Comparison of ENCODE assay signal across 30 cellular contexts in the genomic region with DNA sequence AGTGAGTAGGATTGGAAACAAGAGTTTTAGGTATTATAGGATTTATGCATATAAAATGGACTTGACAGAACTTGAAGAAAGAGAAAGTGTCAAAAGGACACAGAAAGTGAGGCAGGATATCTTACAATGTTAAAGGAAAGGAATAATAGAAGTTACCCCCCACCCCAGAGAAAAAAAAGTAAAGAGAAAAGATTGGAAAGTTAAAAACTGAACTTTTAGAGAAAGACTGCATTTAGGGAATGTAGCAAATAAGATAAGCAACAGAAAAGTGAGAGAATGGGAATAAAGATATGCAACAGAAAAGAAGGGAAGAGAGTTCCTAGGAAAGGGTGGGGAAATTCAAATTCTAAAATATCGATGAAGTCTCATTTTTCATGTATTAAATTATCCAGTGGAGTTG.
"Had no signal": no experiment of that assay in that cellular context is flagged by ENCODE, and none has a peak within 500 bp of the region (broad histone marks: within the 10 kb centered on the region; RNA-seq: fewer than 3 reads in every experiment).

No MANE protein-coding gene starts in this region.

- H3K9me3 ChIP-seq: esophagus muscularis mucosa, pancreas, prostate gland, thoracic aorta, uterus had no signal

- H3K4me3 Mint-ChIP-seq: activated naive CD8-positive, alpha-beta T cell treated with anti-CD3 and anti-CD28 coated beads, Interleukin-2, amount 10 ng/mL, durations not matched to agents 7 days and 5 days; activated T-cell treated with anti-CD3 and anti-CD28 coated beads, Interleukin-2, amount 50 U/mL, for 24 hours; central memory CD8-positive, alpha-beta T cell; dendritic cell treated with granulocyte-macrophage colony-stimulating factor and Interleukin-4, amounts not matched to agents 40 ng/mL and 50 ng/mL, for 4 days; memory B cell; naive thymus-derived CD4-positive, alpha-beta T cell; neural crest cell; stimulated activated effector memory CD8-positive, alpha-beta T cell treated with anti-CD3 and anti-CD28 coated beads, Interleukin-12 subunit alpha, Interleukin-12 subunit beta, amount 100 ng/mL, for 72 hours had no signal

- H3K27ac Mint-ChIP-seq: activated naive CD8-positive, alpha-beta T cell treated with anti-CD3 and anti-CD28 coated beads, Interleukin-2, amount 10 ng/mL, durations not matched to agents 7 days and 5 days; activated T-cell treated with anti-CD3 and anti-CD28 coated beads, Interleukin-2, amount 50 U/mL, for 24 hours; dendritic cell treated with granulocyte-macrophage colony-stimulating factor and Interleukin-4, amounts not matched to agents 40 ng/mL and 50 ng/mL, for 4 days; memory B cell; stimulated activated effector memory CD8-positive, alpha-beta T cell treated with anti-CD3 and anti-CD28 coated beads, Interleukin-12 subunit alpha, Interleukin-12 subunit beta, amount 100 ng/mL, for 72 hours had no signal

- H3K36me3 Mint-ChIP-seq: stimulated activated effector memory CD8-positive, alpha-beta T cell treated with anti-CD3 and anti-CD28 coated beads, Interleukin-12 subunit alpha, Interleukin-12 subunit beta, amount 100 ng/mL, for 72 hours had no signal

- ATAC-seq: activated CD4-positive, CD25-positive, alpha-beta regulatory T cell treated with anti-CD3 and anti-CD28 coated beads, Interleukin-2, amount 50 U/mL, for 24 hours; foreskin keratinocyte; heart left ventricle; naive thymus-derived CD4-positive, alpha-beta T cell; pancreas; sciatic nerve; stimulated activated effector memory CD8-positive, alpha-beta T cell treated with anti-CD3 and anti-CD28 coated beads, Interleukin-12 subunit alpha, Interleukin-12 subunit beta, amount 100 ng/mL, for 72 hours had no signal

- H3K4me3 ChIP-seq: esophagus muscularis mucosa, heart left ventricle, pancreas, prostate gland, skin epidermis, thoracic aorta, uterus had no signal

- H3K27me3 ChIP-seq: brain microvascular endothelial cell, esophagus muscularis mucosa, foreskin keratinocyte, heart left ventricle, pancreas, uterus had no signal

- H3K27ac ChIP-seq: brain microvascular endothelial cell, esophagus muscularis mucosa, foreskin keratinocyte, heart left ventricle, pancreas, prostate gland, skin epidermis, thoracic aorta, uterus had no signal

- H3K4me1 ChIP-seq: esophagus muscularis mucosa, foreskin keratinocyte, heart left ventricle, pancreas, prostate gland, uterus had no signal

- FAIRE-seq: astrocyte, pancreas had no signal

- DNase-seq: activated CD4-positive, alpha-beta T cell treated with anti-CD3 and anti-CD28 coated beads for 48 hours; activated CD4-positive, alpha-beta T cell treated with anti-CD3 and anti-CD28 coated beads, Interleukin-2, amount 50 U/mL, for 48 hours; activated CD8-positive, alpha-beta memory T cell treated with anti-CD3 and anti-CD28 coated beads, Interleukin-2, amount 50 U/mL, for 48 hours; activated naive CD4-positive, alpha-beta T cell; activated naive CD8-positive, alpha-beta T cell treated with anti-CD3 and anti-CD28 coated beads, Interleukin-2, amount 10 ng/mL, durations not matched to agents 7 days and 5 days; activated T-cell treated with anti-CD3 and anti-CD28 coated beads, Interleukin-2, amount 50 U/mL, for 24 hours; amniotic stem cell; brain microvascular endothelial cell; foreskin keratinocyte; heart left ventricle; hypothalamus; midbrain; naive thymus-derived CD4-positive, alpha-beta T cell; nucleus accumbens; pancreas; retina; stimulated activated CD4-positive, alpha-beta T cell treated with anti-CD3 and anti-CD28 coated beads, Interleukin-4, amount 100 ng/mL, for 24 hours; uterus had no signal

- H3K27me3 Mint-ChIP-seq: activated naive CD8-positive, alpha-beta T cell treated with anti-CD3 and anti-CD28 coated beads, Interleukin-2, amount 10 ng/mL, durations not matched to agents 7 days and 5 days; activated T-cell treated with anti-CD3 and anti-CD28 coated beads, Interleukin-2, amount 50 U/mL, for 24 hours; central memory CD8-positive, alpha-beta T cell; dendritic cell treated with granulocyte-macrophage colony-stimulating factor and Interleukin-4, amounts not matched to agents 40 ng/mL and 50 ng/mL, for 4 days; memory B cell; naive thymus-derived CD4-positive, alpha-beta T cell had no signal

- H3K36me3 ChIP-seq: brain microvascular endothelial cell, esophagus muscularis mucosa, heart left ventricle, pancreas, prostate gland, thoracic aorta, uterus had no signal
